1 cellular context compared by ENCODE assay signal in the genomic region with DNA sequence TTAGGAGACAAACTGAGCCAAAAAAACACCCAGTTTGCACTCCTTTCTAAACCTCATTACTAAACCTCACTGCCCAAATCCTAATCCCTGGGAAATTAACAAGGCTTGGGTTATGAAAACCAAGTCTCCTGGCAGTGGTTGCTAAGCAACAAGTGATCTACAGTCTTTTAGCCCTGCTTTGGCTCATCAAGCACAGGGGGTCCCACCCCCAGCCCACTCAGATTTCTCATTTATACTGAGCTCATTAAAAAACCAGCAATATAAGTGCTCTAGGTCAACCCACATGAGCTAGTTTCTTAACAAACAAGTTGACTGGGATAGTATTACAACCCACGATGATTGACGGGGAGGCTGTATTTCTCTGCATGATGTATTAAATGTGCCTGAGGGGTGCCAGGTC.
TF ChIP-seq lines count a peak whose summit lies in the region.

No MANE protein-coding gene starts in this region.

TF ChIP-seq in H1, 55 proteins besides CTCF, POLR2A, EP300 and RAD21:
- TF ChIP-seq KDM1A (IDR thresholded peaks at IDR 0.05; ENCODE audit: borderline replicate concordance, low read length) (no peak), CHD2 (IDR thresholded peaks at IDR 0.05; ENCODE audit: low read length) (no peak), RBBP5 (IDR thresholded peaks at IDR 0.05; ENCODE audit: borderline replicate concordance, low read depth, low read length) (no peak), BCL11A (IDR thresholded peaks at IDR 0.05; ENCODE audit: low read depth in 2 of 2, low read length in 2 of 2) (no peak), HDAC6 (IDR thresholded peaks at IDR 0.05; ENCODE audit: low read depth, low read length) (no peak), FOSL1 (IDR thresholded peaks at IDR 0.05; ENCODE audit: insufficient read depth, low read depth, low read length) (no peak), CBX8 (IDR thresholded peaks at IDR 0.05; ENCODE audit: borderline replicate concordance, low read depth, low read length) (no peak), TAF1 (IDR thresholded peaks at IDR 0.05; ENCODE audit: low read depth, low read length) (no peak), SP2 (IDR thresholded peaks at IDR 0.05; ENCODE audit: low read length) (no peak), POLR2AphosphoS5 (IDR thresholded peaks at IDR 0.05; ENCODE audit: low read depth, low read length) (no peak), RFX5 (IDR thresholded peaks at IDR 0.05; ENCODE audit: borderline replicate concordance, low read depth, low read length) (no peak), SAP30 (IDR thresholded peaks at IDR 0.05; ENCODE audit: insufficient read depth, insufficient replicate concordance, low read length) (no peak), CTBP2 (IDR thresholded peaks at IDR 0.05; ENCODE audit: borderline replicate concordance, insufficient read depth, insufficient read length, low read length) (no peak), HDAC2 (IDR thresholded peaks at IDR 0.05; ENCODE audit: borderline replicate concordance in 1 of 2, low read depth in 2 of 2, low read length in 2 of 2) (no peak), GTF2F1 (IDR thresholded peaks at IDR 0.05; ENCODE audit: borderline replicate concordance, low read depth, low read length) (no peak), CEBPB (IDR thresholded peaks at IDR 0.05; ENCODE audit: low read depth, low read length) (no peak), SRF (IDR thresholded peaks at IDR 0.05; ENCODE audit: low read depth, low read length) (no peak)
- TF ChIP-seq, protein P1, sequence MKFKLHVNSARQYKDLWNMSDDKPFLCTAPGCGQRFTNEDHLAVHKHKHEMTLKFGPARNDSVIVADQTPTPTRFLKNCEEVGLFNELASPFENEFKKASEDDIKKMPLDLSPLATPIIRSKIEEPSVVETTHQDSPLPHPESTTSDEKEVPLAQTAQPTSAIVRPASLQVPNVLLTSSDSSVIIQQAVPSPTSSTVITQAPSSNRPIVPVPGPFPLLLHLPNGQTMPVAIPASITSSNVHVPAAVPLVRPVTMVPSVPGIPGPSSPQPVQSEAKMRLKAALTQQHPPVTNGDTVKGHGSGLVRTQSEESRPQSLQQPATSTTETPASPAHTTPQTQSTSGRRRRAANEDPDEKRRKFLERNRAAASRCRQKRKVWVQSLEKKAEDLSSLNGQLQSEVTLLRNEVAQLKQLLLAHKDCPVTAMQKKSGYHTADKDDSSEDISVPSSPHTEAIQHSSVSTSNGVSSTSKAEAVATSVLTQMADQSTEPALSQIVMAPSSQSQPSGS (IDR thresholded peaks at IDR 0.05; ENCODE audit: low read length), result no peak
- TF ChIP-seq, protein P2, sequence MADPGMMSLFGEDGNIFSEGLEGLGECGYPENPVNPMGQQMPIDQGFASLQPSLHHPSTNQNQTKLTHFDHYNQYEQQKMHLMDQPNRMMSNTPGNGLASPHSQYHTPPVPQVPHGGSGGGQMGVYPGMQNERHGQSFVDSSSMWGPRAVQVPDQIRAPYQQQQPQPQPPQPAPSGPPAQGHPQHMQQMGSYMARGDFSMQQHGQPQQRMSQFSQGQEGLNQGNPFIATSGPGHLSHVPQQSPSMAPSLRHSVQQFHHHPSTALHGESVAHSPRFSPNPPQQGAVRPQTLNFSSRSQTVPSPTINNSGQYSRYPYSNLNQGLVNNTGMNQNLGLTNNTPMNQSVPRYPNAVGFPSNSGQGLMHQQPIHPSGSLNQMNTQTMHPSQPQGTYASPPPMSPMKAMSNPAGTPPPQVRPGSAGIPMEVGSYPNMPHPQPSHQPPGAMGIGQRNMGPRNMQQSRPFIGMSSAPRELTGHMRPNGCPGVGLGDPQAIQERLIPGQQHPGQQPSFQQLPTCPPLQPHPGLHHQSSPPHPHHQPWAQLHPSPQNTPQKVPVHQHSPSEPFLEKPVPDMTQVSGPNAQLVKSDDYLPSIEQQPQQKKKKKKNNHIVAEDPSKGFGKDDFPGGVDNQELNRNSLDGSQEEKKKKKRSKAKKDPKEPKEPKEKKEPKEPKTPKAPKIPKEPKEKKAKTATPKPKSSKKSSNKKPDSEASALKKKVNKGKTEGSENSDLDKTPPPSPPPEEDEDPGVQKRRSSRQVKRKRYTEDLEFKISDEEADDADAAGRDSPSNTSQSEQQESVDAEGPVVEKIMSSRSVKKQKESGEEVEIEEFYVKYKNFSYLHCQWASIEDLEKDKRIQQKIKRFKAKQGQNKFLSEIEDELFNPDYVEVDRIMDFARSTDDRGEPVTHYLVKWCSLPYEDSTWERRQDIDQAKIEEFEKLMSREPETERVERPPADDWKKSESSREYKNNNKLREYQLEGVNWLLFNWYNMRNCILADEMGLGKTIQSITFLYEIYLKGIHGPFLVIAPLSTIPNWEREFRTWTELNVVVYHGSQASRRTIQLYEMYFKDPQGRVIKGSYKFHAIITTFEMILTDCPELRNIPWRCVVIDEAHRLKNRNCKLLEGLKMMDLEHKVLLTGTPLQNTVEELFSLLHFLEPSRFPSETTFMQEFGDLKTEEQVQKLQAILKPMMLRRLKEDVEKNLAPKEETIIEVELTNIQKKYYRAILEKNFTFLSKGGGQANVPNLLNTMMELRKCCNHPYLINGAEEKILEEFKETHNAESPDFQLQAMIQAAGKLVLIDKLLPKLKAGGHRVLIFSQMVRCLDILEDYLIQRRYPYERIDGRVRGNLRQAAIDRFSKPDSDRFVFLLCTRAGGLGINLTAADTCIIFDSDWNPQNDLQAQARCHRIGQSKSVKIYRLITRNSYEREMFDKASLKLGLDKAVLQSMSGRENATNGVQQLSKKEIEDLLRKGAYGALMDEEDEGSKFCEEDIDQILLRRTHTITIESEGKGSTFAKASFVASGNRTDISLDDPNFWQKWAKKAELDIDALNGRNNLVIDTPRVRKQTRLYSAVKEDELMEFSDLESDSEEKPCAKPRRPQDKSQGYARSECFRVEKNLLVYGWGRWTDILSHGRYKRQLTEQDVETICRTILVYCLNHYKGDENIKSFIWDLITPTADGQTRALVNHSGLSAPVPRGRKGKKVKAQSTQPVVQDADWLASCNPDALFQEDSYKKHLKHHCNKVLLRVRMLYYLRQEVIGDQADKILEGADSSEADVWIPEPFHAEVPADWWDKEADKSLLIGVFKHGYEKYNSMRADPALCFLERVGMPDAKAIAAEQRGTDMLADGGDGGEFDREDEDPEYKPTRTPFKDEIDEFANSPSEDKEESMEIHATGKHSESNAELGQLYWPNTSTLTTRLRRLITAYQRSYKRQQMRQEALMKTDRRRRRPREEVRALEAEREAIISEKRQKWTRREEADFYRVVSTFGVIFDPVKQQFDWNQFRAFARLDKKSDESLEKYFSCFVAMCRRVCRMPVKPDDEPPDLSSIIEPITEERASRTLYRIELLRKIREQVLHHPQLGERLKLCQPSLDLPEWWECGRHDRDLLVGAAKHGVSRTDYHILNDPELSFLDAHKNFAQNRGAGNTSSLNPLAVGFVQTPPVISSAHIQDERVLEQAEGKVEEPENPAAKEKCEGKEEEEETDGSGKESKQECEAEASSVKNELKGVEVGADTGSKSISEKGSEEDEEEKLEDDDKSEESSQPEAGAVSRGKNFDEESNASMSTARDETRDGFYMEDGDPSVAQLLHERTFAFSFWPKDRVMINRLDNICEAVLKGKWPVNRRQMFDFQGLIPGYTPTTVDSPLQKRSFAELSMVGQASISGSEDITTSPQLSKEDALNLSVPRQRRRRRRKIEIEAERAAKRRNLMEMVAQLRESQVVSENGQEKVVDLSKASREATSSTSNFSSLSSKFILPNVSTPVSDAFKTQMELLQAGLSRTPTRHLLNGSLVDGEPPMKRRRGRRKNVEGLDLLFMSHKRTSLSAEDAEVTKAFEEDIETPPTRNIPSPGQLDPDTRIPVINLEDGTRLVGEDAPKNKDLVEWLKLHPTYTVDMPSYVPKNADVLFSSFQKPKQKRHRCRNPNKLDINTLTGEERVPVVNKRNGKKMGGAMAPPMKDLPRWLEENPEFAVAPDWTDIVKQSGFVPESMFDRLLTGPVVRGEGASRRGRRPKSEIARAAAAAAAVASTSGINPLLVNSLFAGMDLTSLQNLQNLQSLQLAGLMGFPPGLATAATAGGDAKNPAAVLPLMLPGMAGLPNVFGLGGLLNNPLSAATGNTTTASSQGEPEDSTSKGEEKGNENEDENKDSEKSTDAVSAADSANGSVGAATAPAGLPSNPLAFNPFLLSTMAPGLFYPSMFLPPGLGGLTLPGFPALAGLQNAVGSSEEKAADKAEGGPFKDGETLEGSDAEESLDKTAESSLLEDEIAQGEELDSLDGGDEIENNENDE (IDR thresholded peaks at IDR 0.05; ENCODE audit: insufficient replicate concordance, low read length), result no peak
